Comparison of ENCODE assay signal across 32 cellular contexts in genomic region chr20:59295531-59295930, GRCh38. TPM values are rescaled to one million over a fixed set of nuclear protein-coding genes. Genes with fewer than 3 reads are reported as not detected.
"Had no signal": no experiment of that assay in that cellular context is flagged by ENCODE, and none has a peak within 500 bp of the region (broad histone marks: within the 10 kb centered on the region; RNA-seq: fewer than 3 reads in every experiment).

No MANE protein-coding gene starts in this region.

- ATAC-seq: activated T-cell treated with anti-CD3 and anti-CD28 coated beads, Interleukin-2, amount 50 U/mL, for 4 hours had no signal

- DNase-seq: activated B cell treated with CpG ODN at 0.5 μM for 24 hours; activated CD4-positive, alpha-beta memory T cell treated with anti-CD3 and anti-CD28 coated beads for 36 hours; activated CD4-positive, alpha-beta T cell treated with anti-CD3 and anti-CD28 coated beads for 4 hours; activated CD4-positive, alpha-beta T cell treated with anti-CD3 and anti-CD28 coated beads, Interleukin-2, amount 50 U/mL, for 1 hour; activated CD4-positive, CD25-positive, alpha-beta regulatory T cell treated with anti-CD3 and anti-CD28 coated beads, Interleukin-2, amount 50 U/mL, for 72 hours; activated CD8-positive, alpha-beta memory T cell treated with anti-CD3 and anti-CD28 coated beads, Interleukin-2, amount 50 U/mL, for 4 hours; activated naive CD4-positive, alpha-beta T cell; activated naive CD4-positive, alpha-beta T cell treated with anti-CD3 and anti-CD28 coated beads, Interleukin-2, amount 50 U/mL, for 16 hours; activated naive CD8-positive, alpha-beta T cell treated with anti-CD3 and anti-CD28 coated beads for 36 hours; activated T-cell treated with anti-CD3 and anti-CD28 coated beads for 4 hours; activated T-cell treated with anti-CD3 and anti-CD28 coated beads, Interleukin-2, amount 50 U/mL, for 4 hours; amniotic stem cell; aorta; brain microvascular endothelial cell; central memory CD4-positive, alpha-beta T cell; NCI-H1436 treated with DMSO at 0.1 percent for 48 hours; NCI-H1694 treated with DMSO at 0.1 percent for 48 hours; NCI-H2029; NCI-H345; NCI-H524 treated with DMSO at 0.1 percent for 48 hours; PC-9; Right ventricle myocardium superior; SW 1271; T-helper 1 cell; T-helper 2 cell; T-helper 9 cell had no signal

- FAIRE-seq: RCC 7860 had no signal

- H3K36me3 ChIP-seq: brain microvascular endothelial cell had no signal

- H3K4me3 ChIP-seq: PC-9 had no signal

- H3K27ac ChIP-seq: brain microvascular endothelial cell, PC-9, VCaP had no signal

RNA-seq across cellular contexts. Expression of gene EDN3, which starts 4.9 kb away (rescaled TPM):
- total RNA-seq: activated B cell treated with CpG ODN at 0.5 μM for 24 hours; activated naive CD8-positive, alpha-beta T cell treated with anti-CD3 and anti-CD28 coated beads for 36 hours; activated T-cell treated with anti-CD3 and anti-CD28 coated beads, Interleukin-2, amount 50 U/mL, for 4 hours; activated T-helper 1 cell treated with anti-CD3 and anti-CD28 coated beads, Interleukin-12 subunit alpha, Interleukin-12 subunit beta, Interleukin-2, Interleukin-4 antibody, amounts not matched to agents 30 ng/mL and 10 ng/mL and 1 ng/mL, durations not matched to agents 14 hours and 24 hours and 36 hours; aorta; M059J; NCI-H460; OCI-LY7; PC-9; Right ventricle myocardium superior had no signal
